ENCODE assay signal across 7 cellular contexts in the genomic region with DNA sequence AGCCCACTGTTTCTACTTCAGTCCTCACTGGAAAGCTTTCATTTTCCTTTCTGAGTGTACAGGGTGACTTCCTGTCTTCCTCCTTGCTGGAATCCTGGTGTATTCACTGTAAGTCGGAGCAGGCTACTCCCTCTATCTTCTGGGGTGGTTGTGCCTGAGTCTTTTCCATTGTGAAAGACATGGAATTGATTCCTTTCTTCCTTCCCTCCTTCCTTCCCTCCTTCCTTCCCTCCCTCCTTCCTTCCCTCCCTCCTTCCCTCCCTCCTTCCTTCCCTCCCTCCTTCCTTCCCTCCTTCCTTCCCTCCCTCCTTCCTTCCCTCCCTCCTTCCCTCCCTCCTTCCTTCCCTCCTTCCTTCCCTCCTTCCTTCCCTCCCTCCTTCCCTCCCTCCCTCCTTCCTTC. TPM values are rescaled to one million over a fixed set of nuclear protein-coding genes. Genes with fewer than 3 reads are reported as not detected.
DNase-seq lines count a peak whose midpoint lies in the region; ATAC-seq and TF ChIP-seq lines count a peak whose summit lies in the region.
"Not testable (repeated sequence)": the region's sequence is repeated elsewhere in the genome, so short reads cannot be mapped to it uniquely, and the experiment has no call there.

No MANE protein-coding gene starts in this region.

- not testable (repeated sequence) for H3K9me3 Mint-ChIP-seq in CD8-positive, alpha-beta T cell; T-helper 2 cell treated with Interferon-gamma antibody and Interleukin-4, amounts not matched to agents 5 μg/mL and 100 μg/mL, for 36 hours; activated T-cell treated with anti-CD3 and anti-CD28 coated beads, Interleukin-2, amount 50 U/mL, for 24 hours; activated naive CD8-positive, alpha-beta T cell treated with anti-CD3 and anti-CD28 coated beads, Interleukin-2, amount 50 U/mL, for 24 hours; naive B cell; stimulated activated memory B cell treated with anti-CD40 and anti-IgM and Interleukin-4, amounts not matched to agents 10 μg/mL and 1 μg/mL and 100 μg/mL, for 72 hours

- H3K27ac ChIP-seq in CD8-positive, alpha-beta T cell (ENCODE audit: low read depth, low read length), result not testable (repeated sequence)
- H3K27ac ChIP-seq in left ventricle myocardium inferior (replicated peaks), result peak overlapping the region; percentile 49

- H3K27me3 ChIP-seq in CD8-positive, alpha-beta T cell (ENCODE audit: insufficient read depth, low read length); left ventricle myocardium inferior (ENCODE audit: low read depth): not testable (repeated sequence)

- H3K27me3 Mint-ChIP-seq in CD8-positive, alpha-beta T cell (ENCODE audit: low read depth); T-helper 2 cell treated with Interferon-gamma antibody and Interleukin-4, amounts not matched to agents 5 μg/mL and 100 μg/mL, for 36 hours (ENCODE audit: low read depth); activated T-cell treated with anti-CD3 and anti-CD28 coated beads, Interleukin-2, amount 50 U/mL, for 24 hours; activated naive CD8-positive, alpha-beta T cell treated with anti-CD3 and anti-CD28 coated beads, Interleukin-2, amount 50 U/mL, for 24 hours; naive B cell; stimulated activated memory B cell treated with anti-CD40 and anti-IgM and Interleukin-4, amounts not matched to agents 10 μg/mL and 1 μg/mL and 100 μg/mL, for 72 hours: not testable (repeated sequence)

- H3K9me3 ChIP-seq in CD8-positive, alpha-beta T cell (ENCODE audit: low read length); left ventricle myocardium inferior (replicated peaks): not testable (repeated sequence)

- POLR2A ChIA-PET in CD8-positive, alpha-beta T cell (lab: Charles Lee), result not testable (repeated sequence)

- H3K4me3 ChIP-seq in CD8-positive, alpha-beta T cell (ENCODE audit: low read depth, low read length); left ventricle myocardium inferior: not testable (repeated sequence)

- not testable (repeated sequence) for DNase-seq in CD8-positive, alpha-beta T cell; T-helper 2 cell treated with Interferon-gamma antibody and Interleukin-4, amounts not matched to agents 5 μg/mL and 100 μg/mL, for 36 hours (ENCODE audit: low spot score); activated T-cell treated with anti-CD3 and anti-CD28 coated beads, Interleukin-2, amount 50 U/mL, for 24 hours; activated naive CD8-positive, alpha-beta T cell treated with anti-CD3 and anti-CD28 coated beads, Interleukin-2, amount 50 U/mL, for 24 hours; left ventricle myocardium inferior; naive B cell

- H3K27ac Mint-ChIP-seq in CD8-positive, alpha-beta T cell, result peak overlapping the region; percentile 86
- peak overlapping the region; percentile 41 for H3K27ac Mint-ChIP-seq in T-helper 2 cell treated with Interferon-gamma antibody and Interleukin-4, amounts not matched to agents 5 μg/mL and 100 μg/mL, for 36 hours
- H3K27ac Mint-ChIP-seq in activated T-cell treated with anti-CD3 and anti-CD28 coated beads, Interleukin-2, amount 50 U/mL, for 24 hours, result peak overlapping the region; percentile 71
- H3K27ac Mint-ChIP-seq in activated naive CD8-positive, alpha-beta T cell treated with anti-CD3 and anti-CD28 coated beads, Interleukin-2, amount 50 U/mL, for 24 hours, result peak overlapping the region; percentile 52
- peak overlapping the region in 4 of 6 donors; percentile 32 to 97 (median 76) for H3K27ac Mint-ChIP-seq in naive B cell
- peak overlapping the region; percentile 91 for H3K27ac Mint-ChIP-seq in stimulated activated memory B cell treated with anti-CD40 and anti-IgM and Interleukin-4, amounts not matched to agents 10 μg/mL and 1 μg/mL and 100 μg/mL, for 72 hours

- intact Hi-C loops in CD8-positive, alpha-beta T cell (cut with DNase I, micrococcal nuclease), result loop anchor here in 1 of 2 experiments (2.0 to 5.0 kb wide), 3 partner anchors 27 to 191 kb away; partner anchors contain the start of genes CDKN2D and KRI1
- intact Hi-C loops in left ventricle myocardium inferior (cut with micrococcal nuclease), result not testable (repeated sequence)

- H3K4me1 ChIP-seq in CD8-positive, alpha-beta T cell (ENCODE audit: insufficient read depth, low read length), result peaks cover 74% of the 10 kb centered on the region
- peaks cover 92% of the 10 kb centered on the region for H3K4me1 ChIP-seq in left ventricle myocardium inferior

- ATAC-seq in CD8-positive, alpha-beta T cell; activated naive CD8-positive, alpha-beta T cell treated with anti-CD3 and anti-CD28 coated beads, Interleukin-2, amount 50 U/mL, for 24 hours; naive B cell (ENCODE audit: low read depth in 2 of 2); stimulated activated memory B cell treated with anti-CD40 and anti-IgM and Interleukin-4, amounts not matched to agents 10 μg/mL and 1 μg/mL and 100 μg/mL, for 72 hours: not testable (repeated sequence)

- not testable (repeated sequence) for TF ChIP-seq CTCF in CD8-positive, alpha-beta T cell (IDR thresholded peaks at IDR 0.05); left ventricle myocardium inferior (IDR thresholded peaks at IDR 0.05; ENCODE audit: borderline replicate concordance)

- H3K4me1 Mint-ChIP-seq in CD8-positive, alpha-beta T cell (ENCODE audit: low read depth), result peaks cover 80% of the 10 kb centered on the region
- H3K4me1 Mint-ChIP-seq in T-helper 2 cell treated with Interferon-gamma antibody and Interleukin-4, amounts not matched to agents 5 μg/mL and 100 μg/mL, for 36 hours (ENCODE audit: low read depth), result peaks cover 70% of the 10 kb centered on the region
- H3K4me1 Mint-ChIP-seq in activated T-cell treated with anti-CD3 and anti-CD28 coated beads, Interleukin-2, amount 50 U/mL, for 24 hours (ENCODE audit: low read depth), result peaks cover 86% of the 10 kb centered on the region
- peaks cover 89% of the 10 kb centered on the region for H3K4me1 Mint-ChIP-seq in activated naive CD8-positive, alpha-beta T cell treated with anti-CD3 and anti-CD28 coated beads, Interleukin-2, amount 50 U/mL, for 24 hours
- peaks cover 66 to 92% (median 88%) of the 10 kb centered on the region in 3 donors for H3K4me1 Mint-ChIP-seq in naive B cell
- H3K4me1 Mint-ChIP-seq in stimulated activated memory B cell treated with anti-CD40 and anti-IgM and Interleukin-4, amounts not matched to agents 10 μg/mL and 1 μg/mL and 100 μg/mL, for 72 hours, result peaks cover 86% of the 10 kb centered on the region

- H3K36me3 ChIP-seq in CD8-positive, alpha-beta T cell (ENCODE audit: insufficient read depth, low read length); left ventricle myocardium inferior: not testable (repeated sequence)

- CTCF ChIA-PET in CD8-positive, alpha-beta T cell (lab: Charles Lee), result interaction anchor here (0.6 to 5.1 kb wide), 4 partner anchors 11 to 617 kb away, joined by 3 to 48 read pairs (median 5); partner anchors contain the start of genes DNM2 and SWSAP1

- H3K4me3 Mint-ChIP-seq in CD8-positive, alpha-beta T cell; T-helper 2 cell treated with Interferon-gamma antibody and Interleukin-4, amounts not matched to agents 5 μg/mL and 100 μg/mL, for 36 hours; activated T-cell treated with anti-CD3 and anti-CD28 coated beads, Interleukin-2, amount 50 U/mL, for 24 hours; activated naive CD8-positive, alpha-beta T cell treated with anti-CD3 and anti-CD28 coated beads, Interleukin-2, amount 50 U/mL, for 24 hours; stimulated activated memory B cell treated with anti-CD40 and anti-IgM and Interleukin-4, amounts not matched to agents 10 μg/mL and 1 μg/mL and 100 μg/mL, for 72 hours: not testable (repeated sequence)
- H3K4me3 Mint-ChIP-seq in naive B cell, result peak overlapping the region in 2 of 8 donors; percentile 57 to 66

- H3K36me3 Mint-ChIP-seq in CD8-positive, alpha-beta T cell, result peaks cover 20% of the 10 kb centered on the region
- H3K36me3 Mint-ChIP-seq in T-helper 2 cell treated with Interferon-gamma antibody and Interleukin-4, amounts not matched to agents 5 μg/mL and 100 μg/mL, for 36 hours (ENCODE audit: low read depth), result peaks cover 55% of the 10 kb centered on the region
- peaks cover 45% of the 10 kb centered on the region for H3K36me3 Mint-ChIP-seq in activated T-cell treated with anti-CD3 and anti-CD28 coated beads, Interleukin-2, amount 50 U/mL, for 24 hours (ENCODE audit: low read depth)
- H3K36me3 Mint-ChIP-seq in activated naive CD8-positive, alpha-beta T cell treated with anti-CD3 and anti-CD28 coated beads, Interleukin-2, amount 50 U/mL, for 24 hours (ENCODE audit: low read depth), result peaks cover 22% of the 10 kb centered on the region
- H3K36me3 Mint-ChIP-seq in naive B cell, result not testable (repeated sequence)
- peaks cover 39% of the 10 kb centered on the region for H3K36me3 Mint-ChIP-seq in stimulated activated memory B cell treated with anti-CD40 and anti-IgM and Interleukin-4, amounts not matched to agents 10 μg/mL and 1 μg/mL and 100 μg/mL, for 72 hours

RNA-seq across cellular contexts. Expression of gene DNM2, which starts 40.2 kb away (rescaled TPM):
- 100 to 1,000 TPM; 309 to 337 TPM for total RNA-seq in CD8-positive, alpha-beta T cell
- 156 TPM for total RNA-seq in left ventricle myocardium inferior
- 100 to 1,000 TPM in 1 of 6 donors, 10 to 100 TPM in 5; 53.6 to 111 (median 63.0) TPM for polyA plus RNA-seq in naive B cell (ENCODE audit: low read depth in 6 of 6)

RNA-seq across cellular contexts. Expression of gene QTRT1, which starts 56.8 kb away (rescaled TPM):
- total RNA-seq in CD8-positive, alpha-beta T cell, result 10 to 100 TPM; 47.3 to 52.1 TPM
- total RNA-seq in left ventricle myocardium inferior, result 30.5 TPM
- polyA plus RNA-seq in naive B cell (ENCODE audit: low read depth in 6 of 6), result 10 to 100 TPM; 39.0 to 82.5 (median 46.2) TPM

Comparison
In these comparisons a context has a peak if more than half of its experiments do, and no peak if none do; other contexts are left out.
1. H3K27ac Mint-ChIP-seq: peak in every context shown above with its lines; median percentile 91 in stimulated activated memory B cell treated with anti-CD40 and anti-IgM and Interleukin-4, amounts not matched to agents 10 μg/mL and 1 μg/mL and 100 μg/mL, for 72 hours; 86 in CD8-positive, alpha-beta T cell; 76 in naive B cell; 71 in activated T-cell treated with anti-CD3 and anti-CD28 coated beads, Interleukin-2, amount 50 U/mL, for 24 hours; 52 in activated naive CD8-positive, alpha-beta T cell treated with anti-CD3 and anti-CD28 coated beads, Interleukin-2, amount 50 U/mL, for 24 hours; 41 in T-helper 2 cell treated with Interferon-gamma antibody and Interleukin-4, amounts not matched to agents 5 μg/mL and 100 μg/mL, for 36 hours.